In genomic region chr6:35736293-35736894, GRCh38 we compare ENCODE assay signal across 1 cellular context.
TF ChIP-seq lines count a peak whose summit lies in the region.

No MANE protein-coding gene starts in this region.

TF ChIP-seq in endothelial cell of umbilical vein, 7 proteins besides CTCF, POLR2A, EP300 and RAD21:
- no peak for TF ChIP-seq FOS (IDR thresholded peaks at IDR 0.05; ENCODE audit: borderline replicate concordance, insufficient read depth, low read length)
- no peak for TF ChIP-seq GATA2 (IDR thresholded peaks at IDR 0.05; ENCODE audit: insufficient read depth, insufficient read length, low read depth, low read length)
- TF ChIP-seq JUN (IDR thresholded peaks at IDR 0.05; ENCODE audit: borderline replicate concordance, insufficient read depth, insufficient read length, low read depth): no peak
- TF ChIP-seq MAX (IDR thresholded peaks at IDR 0.05; ENCODE audit: insufficient read depth, insufficient read length): no peak
- no peak for TF ChIP-seq POLR2AphosphoS5 (IDR thresholded peaks at IDR 0.05; ENCODE audit: insufficient read depth, low read depth, low read length)
- TF ChIP-seq EZH2 (IDR thresholded peaks at IDR 0.05; ENCODE audit: borderline replicate concordance, low read depth, low read length, severe bottlenecking): no peak
- TF ChIP-seq MYC (IDR thresholded peaks at IDR 0.05; ENCODE audit: low read depth, low read length): no peak
